In the genomic region with DNA sequence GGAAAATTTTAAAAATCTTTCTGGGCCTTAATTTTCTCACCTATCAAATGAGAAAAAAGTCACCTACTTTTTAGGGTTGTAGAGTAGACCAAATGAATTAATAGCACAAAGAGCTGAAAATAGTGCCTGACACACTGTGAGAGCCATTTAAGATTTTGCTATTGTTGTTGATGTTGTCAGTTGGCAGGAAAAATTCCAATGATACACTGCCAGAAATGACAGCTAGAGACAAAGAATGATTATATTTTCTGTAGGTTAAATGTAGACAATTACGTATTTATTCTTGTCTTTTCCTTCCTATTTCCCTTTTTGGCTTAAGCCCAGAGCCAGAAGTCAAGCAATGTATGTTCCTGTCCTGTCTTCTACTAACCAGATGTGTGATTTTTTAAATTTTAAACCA, we compare ENCODE assay signal across 21 cellular contexts. TPM values are rescaled to one million over a fixed set of nuclear protein-coding genes. Genes with fewer than 3 reads are reported as not detected.
"Had no signal": no experiment of that assay in that cellular context is flagged by ENCODE, and none has a peak within 500 bp of the region (broad histone marks: within the 10 kb centered on the region; RNA-seq: fewer than 3 reads in every experiment).

No MANE protein-coding gene starts in this region.

- H3K27ac ChIP-seq: left ventricle myocardium inferior, lower lobe of right lung, right atrium auricular region, sigmoid colon, skin epidermis, stomach, thoracic aorta had no signal

- H3K27me3 Mint-ChIP-seq: memory B cell; natural killer cell treated with Interleukin-12 subunit alpha and Interleukin-12 subunit beta and Interleukin-15 and Interleukin-18, amount 100 ng/mL, for 72 hours had no signal

- H3K4me1 ChIP-seq: left ventricle myocardium inferior, right atrium auricular region had no signal

- H3K4me1 Mint-ChIP-seq: memory B cell had no signal

- H3K9me3 ChIP-seq: lower lobe of right lung, thoracic aorta had no signal

- H3K36me3 ChIP-seq: left ventricle myocardium inferior, lower lobe of right lung, right atrium auricular region, sigmoid colon, stomach, thoracic aorta had no signal

- H3K4me3 Mint-ChIP-seq: memory B cell; mesothelial cell of epicardium; natural killer cell treated with Interleukin-12 subunit alpha and Interleukin-12 subunit beta and Interleukin-15 and Interleukin-18, amount 100 ng/mL, for 72 hours had no signal

- H3K27me3 ChIP-seq: right atrium auricular region, sigmoid colon, stomach had no signal

- H3K36me3 Mint-ChIP-seq: memory B cell; natural killer cell treated with Interleukin-12 subunit alpha and Interleukin-12 subunit beta and Interleukin-15 and Interleukin-18, amount 100 ng/mL, for 72 hours had no signal

- ATAC-seq: esophagus mucosa; lower lobe of right lung; natural killer cell treated with Interleukin-12 subunit alpha and Interleukin-12 subunit beta and Interleukin-15 and Interleukin-18, amount 100 ng/mL, for 72 hours had no signal

- H3K27ac Mint-ChIP-seq: memory B cell; natural killer cell treated with Interleukin-12 subunit alpha and Interleukin-12 subunit beta and Interleukin-15 and Interleukin-18, amount 100 ng/mL, for 72 hours had no signal

- H3K4me3 ChIP-seq: left ventricle myocardium inferior, lower lobe of right lung, right atrium auricular region, sigmoid colon, skin epidermis, stomach, thoracic aorta had no signal

- DNase-seq: cortex of kidney; effector memory CD4-positive, alpha-beta T cell; left ventricle myocardium inferior; lower lobe of right lung; posterior cingulate gyrus; sigmoid colon; stimulated activated CD4-positive, alpha-beta T cell treated with anti-CD3 and anti-CD28 coated beads, Interleukin-2, amount 100 ng/mL, for 24 hours; stimulated activated naive CD4-positive, alpha-beta T cell; stomach; substantia nigra; trophoblast cell had no signal

RNA-seq across cellular contexts. Expression of a gene that starts 17.2 kb away (rescaled TPM):
- total RNA-seq: natural killer cell treated with Interleukin-12 subunit alpha and Interleukin-12 subunit beta and Interleukin-15 and Interleukin-18, amount 100 ng/mL, for 72 hours; osteocyte had no signal
- polyA plus RNA-seq: fibroblast of lung, keratinocyte had no signal
